Comparison of ENCODE assay signal across 29 cellular contexts in the genomic region with DNA sequence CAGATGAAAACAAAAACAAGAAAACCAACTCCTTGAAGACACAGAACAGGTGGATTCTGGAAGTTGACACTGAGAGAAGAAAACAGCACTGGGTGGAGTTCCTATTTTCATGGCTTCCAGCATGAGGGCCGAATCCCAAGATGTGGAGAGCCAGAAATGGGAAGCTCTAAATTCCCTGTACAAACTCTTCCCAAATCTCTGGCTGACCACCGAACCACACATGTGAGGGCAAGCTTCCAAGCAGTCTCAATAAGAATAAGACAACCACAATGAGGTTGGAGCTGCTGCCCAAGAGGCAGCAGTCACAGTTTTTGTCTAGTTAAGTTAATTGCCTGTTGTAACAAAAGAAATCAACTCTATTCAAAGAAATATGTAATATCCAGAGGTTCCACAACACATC.
"Had no signal": no experiment of that assay in that cellular context is flagged by ENCODE, and none has a peak within 500 bp of the region (broad histone marks: within the 10 kb centered on the region; RNA-seq: fewer than 3 reads in every experiment).

No MANE protein-coding gene starts in this region.

- H3K4me1 ChIP-seq: pancreas, sigmoid colon, spleen, suprapubic skin, testis, tibial artery, transverse colon, upper lobe of right lung, uterus had no signal

- H3K27me3 ChIP-seq: neutrophil, pancreas, right lobe of liver, sigmoid colon, spleen, stomach, suprapubic skin, testis, tibial artery, transverse colon, upper lobe of right lung, uterus had no signal

- ATAC-seq: naive thymus-derived CD8-positive, alpha-beta T cell; natural killer cell treated with Interleukin-12 subunit alpha and Interleukin-12 subunit beta and Interleukin-15 and Interleukin-18, amount 100 ng/mL, for 72 hours; pancreas; psoas muscle; right cardiac atrium; right lobe of liver; stimulated activated memory B cell treated with anti-CD40 and anti-IgM and Interleukin-4, amounts not matched to agents 10 μg/mL and 1 μg/mL and 100 μg/mL, for 72 hours; upper lobe of right lung had no signal

- H3K9me3 ChIP-seq: neutrophil, pancreas, psoas muscle, right lobe of liver, spleen, stomach, suprapubic skin, testis, tibial artery, transverse colon, upper lobe of right lung, uterus had no signal

- H3K4me3 ChIP-seq: pancreas, psoas muscle, right lobe of liver, sigmoid colon, skin epidermis, smooth muscle cell, spleen, stomach, suprapubic skin, testis, tibial artery, transverse colon, upper lobe of right lung, uterus had no signal

- H3K36me3 ChIP-seq: neutrophil, pancreas, right lobe of liver, sigmoid colon, spleen, stomach, suprapubic skin, tibial artery, transverse colon, upper lobe of right lung, uterus had no signal

- H3K27ac ChIP-seq: neutrophil, pancreas, psoas muscle, right lobe of liver, sigmoid colon, skin epidermis, spleen, stomach, suprapubic skin, testis, tibial artery, transverse colon, upper lobe of right lung, uterus had no signal

- DNase-seq: naive B cell; naive thymus-derived CD8-positive, alpha-beta T cell; nephron progenitor cell; nucleus accumbens; pancreas; posterior cingulate gyrus; psoas muscle; right cardiac atrium; right lobe of liver; sigmoid colon; spleen; stimulated activated CD4-positive, alpha-beta T cell treated with anti-CD3 and anti-CD28 coated beads, Interleukin-12 subunit alpha, Interleukin-12 subunit beta, amount 100 ng/mL, for 4 hours; stimulated activated CD4-positive, alpha-beta T cell treated with anti-CD3 and anti-CD28 coated beads, Interleukin-1b, Interleukin-23, amount 100 ng/mL, for 48 hours; stimulated activated CD4-positive, alpha-beta T cell treated with anti-CD3 and anti-CD28 coated beads, Interleukin-4, amount 100 ng/mL, for 1 hour; stimulated activated CD4-positive, alpha-beta T cell treated with anti-CD3 and anti-CD28 coated beads, Interleukin-4, amount 100 ng/mL, for 4 hours; stimulated activated CD8-positive, alpha-beta memory T cell treated with anti-CD3 and anti-CD28 coated beads, Interleukin-4, amount 100 ng/mL, for 48 hours; stimulated activated naive CD4-positive, alpha-beta T cell treated with Interleukin-2 at 50 U/mL for 16 hours; stomach; testis; tibial artery; transverse colon; upper lobe of right lung; uterus had no signal

- H3K4me2 ChIP-seq: smooth muscle cell had no signal
